In genomic region chr12:63882844-63883243, GRCh38 we compare ENCODE assay signal across 1 cellular context.
TF ChIP-seq lines count a peak whose summit lies in the region.

No MANE protein-coding gene starts in this region.

TF ChIP-seq in WTC11, 78 proteins besides CTCF, POLR2A, EP300 and RAD21 (continued from another document):
- TF ChIP-seq, protein P1, sequence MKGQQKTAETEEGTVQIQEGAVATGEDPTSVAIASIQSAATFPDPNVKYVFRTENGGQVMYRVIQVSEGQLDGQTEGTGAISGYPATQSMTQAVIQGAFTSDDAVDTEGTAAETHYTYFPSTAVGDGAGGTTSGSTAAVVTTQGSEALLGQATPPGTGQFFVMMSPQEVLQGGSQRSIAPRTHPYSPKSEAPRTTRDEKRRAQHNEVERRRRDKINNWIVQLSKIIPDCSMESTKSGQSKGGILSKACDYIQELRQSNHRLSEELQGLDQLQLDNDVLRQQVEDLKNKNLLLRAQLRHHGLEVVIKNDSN (CRISPR knock-in tag; IDR thresholded peaks at IDR 0.05) = peak; percentile 60; the same call in 1 of the 2 replicates
- TF ChIP-seq, protein P2, sequence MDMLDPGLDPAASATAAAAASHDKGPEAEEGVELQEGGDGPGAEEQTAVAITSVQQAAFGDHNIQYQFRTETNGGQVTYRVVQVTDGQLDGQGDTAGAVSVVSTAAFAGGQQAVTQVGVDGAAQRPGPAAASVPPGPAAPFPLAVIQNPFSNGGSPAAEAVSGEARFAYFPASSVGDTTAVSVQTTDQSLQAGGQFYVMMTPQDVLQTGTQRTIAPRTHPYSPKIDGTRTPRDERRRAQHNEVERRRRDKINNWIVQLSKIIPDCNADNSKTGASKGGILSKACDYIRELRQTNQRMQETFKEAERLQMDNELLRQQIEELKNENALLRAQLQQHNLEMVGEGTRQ (CRISPR knock-in tag; IDR thresholded peaks at IDR 0.05) = peak; percentile 73
- TF ChIP-seq ZNF416 (CRISPR knock-in tag; IDR thresholded peaks at IDR 0.05) (no peak), ZNF396 (CRISPR knock-in tag; IDR thresholded peaks at IDR 0.05; ENCODE audit: borderline replicate concordance) (no peak), OVOL2 (CRISPR knock-in tag; IDR thresholded peaks at IDR 0.05; ENCODE audit: borderline replicate concordance) (no peak), SP1 (CRISPR knock-in tag; conservative IDR thresholded peaks at IDR 0.05) (no peak), CREB1 (CRISPR knock-in tag; IDR thresholded peaks at IDR 0.05) (no peak), ETV6 (CRISPR knock-in tag; IDR thresholded peaks at IDR 0.05) (no peak), NR3C1 (CRISPR knock-in tag; conservative IDR thresholded peaks at IDR 0.05; ENCODE audit: low read depth) (no peak)
